In genomic region chr13:112825071-112825470, GRCh38 we compare ENCODE assay signal across 18 cellular contexts.
"Had no signal": no experiment of that assay in that cellular context is flagged by ENCODE, and none has a peak within 500 bp of the region (broad histone marks: within the 10 kb centered on the region; RNA-seq: fewer than 3 reads in every experiment).

No MANE protein-coding gene starts in this region.

- H3K36me3 ChIP-seq: colonic mucosa, uterus had no signal

- H3K27me3 ChIP-seq: colonic mucosa, neutrophil, right atrium auricular region, suprapubic skin, thyroid gland, uterus had no signal

- H3K27ac Mint-ChIP-seq: endodermal cell, nephron progenitor cell, type B pancreatic cell had no signal

- DNase-seq: colonic mucosa; effector CD4-positive, alpha-beta T cell; endodermal cell; islet precursor cell; mammary epithelial cell; naive thymus-derived CD4-positive, alpha-beta T cell; nephron progenitor cell; stimulated activated CD4-positive, alpha-beta T cell treated with anti-CD3 and anti-CD28 coated beads, Interleukin-2, amount 100 ng/mL, for 48 hours; stimulated activated naive CD4-positive, alpha-beta T cell treated with Interleukin-2 at 50 U/mL for 16 hours; thyroid gland had no signal

- H3K4me3 ChIP-seq: colonic mucosa, right atrium auricular region, smooth muscle cell, suprapubic skin, thyroid gland, uterus had no signal

- H3K4me1 ChIP-seq: colonic mucosa, right atrium auricular region, suprapubic skin, thyroid gland, uterus had no signal

- H3K4me1 Mint-ChIP-seq: endodermal cell, nephron progenitor cell had no signal

- ATAC-seq: esophagus mucosa; left lobe of liver; naive thymus-derived CD4-positive, alpha-beta T cell had no signal

- H3K4me3 Mint-ChIP-seq: endodermal cell; naive thymus-derived CD4-positive, alpha-beta T cell; nephron progenitor cell; type B pancreatic cell had no signal

- H3K27ac ChIP-seq: colonic mucosa, neutrophil, right atrium auricular region, suprapubic skin, thyroid gland, uterus had no signal

- H3K4me2 ChIP-seq: smooth muscle cell had no signal

- H3K9me3 ChIP-seq: colonic mucosa, neutrophil, right atrium auricular region, suprapubic skin, thyroid gland, uterus had no signal

- H3K27me3 Mint-ChIP-seq: naive thymus-derived CD4-positive, alpha-beta T cell; type B pancreatic cell had no signal

- H3K9me3 Mint-ChIP-seq: endodermal cell; naive thymus-derived CD4-positive, alpha-beta T cell; nephron progenitor cell; type B pancreatic cell had no signal
